In genomic region chr7:102272075-102272916, GRCh38 we compare ENCODE assay signal across 8 cellular contexts. TPM values are rescaled to one million over a fixed set of nuclear protein-coding genes. Genes with fewer than 3 reads are reported as not detected.
A peak's percentile ranks its signal among the peaks of the same experiment; 100 is the strongest.
DNase-seq lines count a peak whose midpoint lies in the region; ATAC-seq and TF ChIP-seq lines count a peak whose summit lies in the region.

No MANE protein-coding gene starts in this region.

- H3K4me1 ChIP-seq in suprapubic skin: no peaks in the 10 kb centered on the region

- H3K27ac ChIP-seq in suprapubic skin: no peak overlapping the region

- WGBS in suprapubic skin: 51% methylated on average over 12 of the region's 21 CpGs

- H3K27me3 ChIP-seq in suprapubic skin: no peaks in the 10 kb centered on the region

- no peaks in the 10 kb centered on the region for H3K9me3 ChIP-seq in suprapubic skin

- no peak for TF ChIP-seq EP300 in suprapubic skin (IDR thresholded peaks at IDR 0.05)

- H3K4me3 ChIP-seq in fibroblast of villous mesenchyme (ENCODE audit: low read depth, low read length): no peak overlapping the region
- no peak overlapping the region for H3K4me3 ChIP-seq in suprapubic skin

- no peaks in the 10 kb centered on the region for H3K36me3 ChIP-seq in suprapubic skin

- peak; percentile 21 for DNase-seq in DMS153 (lab: John Stamatoyannopoulos, UW)
- DNase-seq in RPMI7951 (ENCODE audit: low read depth): peak; percentile 69
- DNase-seq in activated T-helper 9 cell treated with anti-CD3 and anti-CD28 coated beads, Interleukin-2, amount 50 U/mL, for 16 hours (ENCODE audit: low read depth): peak; percentile 65
- peak; percentile 73 for DNase-seq in fibroblast of villous mesenchyme (ENCODE audit: low read depth)
- peak; percentile 47 for DNase-seq in occipital lobe (lab: John Stamatoyannopoulos, UW)
- DNase-seq in suprapubic skin (ENCODE audit: low spot score in 2 of 2): peak in 1 of 2 donors; percentile 82

- no peak for TF ChIP-seq POLR2A in suprapubic skin (IDR thresholded peaks at IDR 0.05)

- TF ChIP-seq CTCF in fibroblast of villous mesenchyme (IDR thresholded peaks at IDR 0.05; ENCODE audit: insufficient read depth, low read depth, low read length) (peak; percentile 86), suprapubic skin (IDR thresholded peaks at IDR 0.05) (peak; percentile 76 to 83)

- ATAC-seq in HG03045 (IDR thresholded peaks at IDR 0.05; ENCODE audit: unreplicated experiment) (peak; percentile 59), GM19452 (IDR thresholded peaks at IDR 0.05; ENCODE audit: unreplicated experiment) (no peak)

RNA-seq across cellular contexts. Expression of gene SH2B2, which starts 14.4 kb away (rescaled TPM):
- 0.84 and 1.7 TPM in 2 replicates for total RNA-seq in RPMI7951 (2014; rRNA removed; shearing (Covaris generic))
- total RNA-seq in fibroblast of villous mesenchyme (0.43 and 0.97 TPM in 2 replicates), occipital lobe (11.9 TPM), suprapubic skin (1 to 10 TPM; 5.1 to 6.5 (median 5.6) TPM)
